1 cellular context compared by ENCODE assay signal in genomic region chr6:111132669-111133068, GRCh38. TPM values are rescaled to one million over a fixed set of nuclear protein-coding genes. Genes with fewer than 3 reads are reported as not detected.
"Had no signal": no experiment of that assay in that cellular context is flagged by ENCODE, and none has a peak within 500 bp of the region (broad histone marks: within the 10 kb centered on the region; RNA-seq: fewer than 3 reads in every experiment).

No MANE protein-coding gene starts in this region.

RNA-seq across cellular contexts. Expression of gene SLC16A10, which starts 45.4 kb away (rescaled TPM):
- polyA plus RNA-seq: keratinocyte had no signal
